Comparison of ENCODE assay signal across 15 cellular contexts in the genomic region with DNA sequence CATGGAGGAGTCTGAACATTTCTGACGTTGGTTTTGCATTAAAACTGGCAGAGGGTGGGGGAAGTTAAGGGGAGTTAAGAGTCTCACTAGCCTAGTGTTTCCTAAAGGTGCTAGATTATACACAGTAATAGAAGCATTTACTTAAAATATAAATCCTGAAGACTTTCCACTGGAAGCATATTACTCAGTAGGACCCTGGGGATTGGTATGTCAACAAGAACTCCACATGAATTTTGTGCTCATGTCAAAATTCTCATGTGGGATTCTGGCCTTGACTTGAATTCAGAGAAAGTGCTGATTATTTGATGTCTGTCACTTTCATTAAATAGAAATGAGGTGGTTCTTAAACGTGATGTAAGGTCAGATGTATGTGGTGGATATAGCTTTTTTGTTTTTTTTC.
DNase-seq lines count a peak whose midpoint lies in the region; ATAC-seq and TF ChIP-seq lines count a peak whose summit lies in the region.
"Had no signal": no experiment of that assay in that cellular context is flagged by ENCODE, and none has a peak within 500 bp of the region (broad histone marks: within the 10 kb centered on the region; RNA-seq: fewer than 3 reads in every experiment).

No MANE protein-coding gene starts in this region.

- H3K36me3 ChIP-seq in GM23248 (ENCODE audit: low read depth) (no peaks in the 10 kb centered on the region), adipocyte (ENCODE audit: control insufficient read depth, insufficient read depth, low read length, severe bottlenecking) (no peaks in the 10 kb centered on the region), testis (ENCODE audit: low read depth, missing control alignments) (no peaks in the 10 kb centered on the region)
- H3K36me3 ChIP-seq: BLaER1 treated with 17β-estradiol and CSF1 and Interleukin-3, amounts not matched to agents 10 nM and 100 nM had no signal

- no peak for ATAC-seq in GM19324 (IDR thresholded peaks at IDR 0.05; ENCODE audit: low FRiP score, unreplicated experiment)
- ATAC-seq: A549, HCT116, HepG2 had no signal

- peaks cover 0 to 1% (median 0%) of the 10 kb centered on the region in 7 donors for H3K9me3 Mint-ChIP-seq in CD14-positive monocyte
- peaks cover 4% of the 10 kb centered on the region for H3K9me3 Mint-ChIP-seq in activated T-helper 2 cell treated with anti-CD3 and anti-CD28 coated beads, Interferon-gamma antibody, Interleukin-2, Interleukin-4, amounts not matched to agents 10 μg/mL and 5 μg/mL and 100 μg/mL, durations not matched to agents 14 hours and 24 hours and 36 hours
- H3K9me3 Mint-ChIP-seq: CD4-positive, alpha-beta T cell had no signal

- H3F3A ChIP-seq in GM23248 (ENCODE audit: insufficient read depth), result peaks cover 39% of the 10 kb centered on the region

- H3K36me3 Mint-ChIP-seq in CD14-positive monocyte, result no peaks in the 10 kb centered on the region
- no peaks in the 10 kb centered on the region for H3K36me3 Mint-ChIP-seq in activated T-helper 2 cell treated with anti-CD3 and anti-CD28 coated beads, Interferon-gamma antibody, Interleukin-2, Interleukin-4, amounts not matched to agents 10 μg/mL and 5 μg/mL and 100 μg/mL, durations not matched to agents 14 hours and 24 hours and 36 hours (ENCODE audit: low read depth)

- no peaks in the 10 kb centered on the region for H3K79me2 ChIP-seq in GM23248 (ENCODE audit: insufficient read depth)

- H3K27me3 ChIP-seq in GM23248 (replicated peaks; ENCODE audit: insufficient read depth), result no peaks in the 10 kb centered on the region
- H3K27me3 ChIP-seq in adipocyte (replicated peaks; ENCODE audit: control insufficient read depth, insufficient read depth, low read length), result no peaks in the 10 kb centered on the region
- H3K27me3 ChIP-seq in testis, result no peaks in the 10 kb centered on the region
- H3K27me3 ChIP-seq: BLaER1 treated with 17β-estradiol and CSF1 and Interleukin-3, amounts not matched to agents 10 nM and 100 nM had no signal

- H3K4me1 ChIP-seq in GM23248 (ENCODE audit: insufficient read depth), result peaks cover 49% of the 10 kb centered on the region
- peaks cover 24% of the 10 kb centered on the region for H3K4me1 ChIP-seq in adipocyte (ENCODE audit: control insufficient read depth, insufficient read depth, low read length)
- no peaks in the 10 kb centered on the region for H3K4me1 ChIP-seq in testis
- H3K4me1 ChIP-seq: A549; BLaER1 treated with 17β-estradiol and CSF1 and Interleukin-3, amounts not matched to agents 10 nM and 100 nM had no signal

- no peak for TF ChIP-seq POLR2A in testis (IDR thresholded peaks at IDR 0.05)

- H3K27me3 Mint-ChIP-seq in CD14-positive monocyte (ENCODE audit: low read depth in 3 of 3), result peaks cover 2 to 5% (median 3%) of the 10 kb centered on the region in 3 donors
- H3K27me3 Mint-ChIP-seq in activated T-helper 2 cell treated with anti-CD3 and anti-CD28 coated beads, Interferon-gamma antibody, Interleukin-2, Interleukin-4, amounts not matched to agents 10 μg/mL and 5 μg/mL and 100 μg/mL, durations not matched to agents 14 hours and 24 hours and 36 hours (ENCODE audit: low read depth), result no peaks in the 10 kb centered on the region
- H3K27me3 Mint-ChIP-seq: CD4-positive, alpha-beta T cell had no signal

- H3K27ac ChIP-seq in GM23248 (peak overlapping the region; percentile 87), testis (no peak overlapping the region)
- H3K27ac ChIP-seq: A549; BLaER1 treated with 17β-estradiol and CSF1 and Interleukin-3, amounts not matched to agents 10 nM and 100 nM had no signal

- TF ChIP-seq CTCF in CD14-positive monocyte (IDR thresholded peaks at IDR 0.05), result no peak
- TF ChIP-seq CTCF in testis (IDR thresholded peaks at IDR 0.05), result no peak

- H3K9ac ChIP-seq in GM23248, result peak overlapping the region; percentile 4; the same call in 1 of the 2 replicates
- peak overlapping the region; percentile 40 for H3K9ac ChIP-seq in adipocyte (ENCODE audit: low read length)
- H3K9ac ChIP-seq: BLaER1 treated with 17β-estradiol and CSF1 and Interleukin-3, amounts not matched to agents 10 nM and 100 nM had no signal

- in situ Hi-C loops in GM23248 (cut with MboI), result no loop called here

- 0 out of 2 replicates have a peak overlapping the region, but pooled peaks have one; percentile 7 for H2AFZ ChIP-seq in GM23248

- H3K9me2 ChIP-seq in GM23248 (ENCODE audit: insufficient read depth), result peaks cover 4% of the 10 kb centered on the region; the same call in 1 of the 2 replicates

- H3K4me3 Mint-ChIP-seq in CD14-positive monocyte, result no peak overlapping the region
- H3K4me3 Mint-ChIP-seq in activated T-helper 2 cell treated with anti-CD3 and anti-CD28 coated beads, Interferon-gamma antibody, Interleukin-2, Interleukin-4, amounts not matched to agents 10 μg/mL and 5 μg/mL and 100 μg/mL, durations not matched to agents 14 hours and 24 hours and 36 hours (ENCODE audit: low read depth), result no peak overlapping the region
- H3K4me3 Mint-ChIP-seq: CD4-positive, alpha-beta T cell had no signal

- H3K4me3 ChIP-seq in GM23248 (no peak overlapping the region), adipocyte (ENCODE audit: low read length) (peak overlapping the region; percentile 34), testis (no peak overlapping the region)
- H3K4me3 ChIP-seq: A549; BLaER1 treated with 17β-estradiol and CSF1 and Interleukin-3, amounts not matched to agents 10 nM and 100 nM had no signal

- peak overlapping the region; percentile 65 for H3K4me2 ChIP-seq in GM23248 (ENCODE audit: unreplicated experiment)
- H3K4me2 ChIP-seq: A549; BLaER1 treated with 17β-estradiol and CSF1 and Interleukin-3, amounts not matched to agents 10 nM and 100 nM had no signal

- 65 to 73% methylated on average over 2 of the region's 2 CpGs for WGBS in GM23248 (ENCODE audit: low coverage in 1 of 2, low lambda C conversion rate in 2 of 2, missing lambda C conversion rate in 2 of 2), 2 experiments
- WGBS in testis, 2 donors, result 79 to 81% methylated on average over 2 of the region's 2 CpGs

- DNase-seq in GM23248 (peak; percentile 34), adipocyte (ENCODE audit: low read depth) (no peak), fibroblast of the conjunctiva (ENCODE audit: low read depth) (peak; percentile 5), smooth muscle cell of the brain vasculature (ENCODE audit: low read depth, low spot score) (peak; percentile 29), CD14-positive monocyte (ENCODE audit: low spot score) (no peak), testis (no peak)
- DNase-seq in activated T-helper 2 cell treated with anti-CD3 and anti-CD28 coated beads, Interferon-gamma antibody, Interleukin-2, Interleukin-4, amounts not matched to agents 10 μg/mL and 5 μg/mL and 100 μg/mL, durations not matched to agents 14 hours and 24 hours and 36 hours (ENCODE audit: low spot score), result no peak
- DNase-seq: Calu3; CD4-positive, alpha-beta T cell; DMS 273 treated with DMSO at 0.1 percent for 48 hours had no signal

- no peaks in the 10 kb centered on the region for H3K9me3 ChIP-seq in GM23248 (ENCODE audit: low read depth)
- H3K9me3 ChIP-seq in adipocyte (ENCODE audit: control insufficient read depth, low read length), result no peaks in the 10 kb centered on the region
- no peaks in the 10 kb centered on the region for H3K9me3 ChIP-seq in testis
- H3K9me3 ChIP-seq: A549; BLaER1 treated with 17β-estradiol and CSF1 and Interleukin-3, amounts not matched to agents 10 nM and 100 nM had no signal

- H3K4me1 Mint-ChIP-seq in CD14-positive monocyte, result no peaks in the 10 kb centered on the region
- H3K4me1 Mint-ChIP-seq in activated T-helper 2 cell treated with anti-CD3 and anti-CD28 coated beads, Interferon-gamma antibody, Interleukin-2, Interleukin-4, amounts not matched to agents 10 μg/mL and 5 μg/mL and 100 μg/mL, durations not matched to agents 14 hours and 24 hours and 36 hours (ENCODE audit: low read depth), result no peaks in the 10 kb centered on the region

- no peak overlapping the region for H3K27ac Mint-ChIP-seq in CD14-positive monocyte
- no peak overlapping the region for H3K27ac Mint-ChIP-seq in activated T-helper 2 cell treated with anti-CD3 and anti-CD28 coated beads, Interferon-gamma antibody, Interleukin-2, Interleukin-4, amounts not matched to agents 10 μg/mL and 5 μg/mL and 100 μg/mL, durations not matched to agents 14 hours and 24 hours and 36 hours
- H3K27ac Mint-ChIP-seq: CD4-positive, alpha-beta T cell had no signal

- no peaks in the 10 kb centered on the region for H4K20me1 ChIP-seq in GM23248 (ENCODE audit: insufficient read depth)
- H4K20me1 ChIP-seq: BLaER1 treated with 17β-estradiol and CSF1 and Interleukin-3, amounts not matched to agents 10 nM and 100 nM had no signal

- intact Hi-C loops in CD14-positive monocyte (cut with micrococcal nuclease) (no loop called here), testis (cut with DNase I; ENCODE audit: low total_unique reads) (no loop called here)
- intact Hi-C loops in activated T-helper 2 cell treated with anti-CD3 and anti-CD28 coated beads, Interferon-gamma antibody, Interleukin-2, Interleukin-4, amounts not matched to agents 10 μg/mL and 5 μg/mL and 100 μg/mL, durations not matched to agents 14 hours and 24 hours and 36 hours (cut with micrococcal nuclease), result no loop called here

Comparison
In these comparisons a context has a peak if more than half of its experiments do, and no peak if none do; other contexts are left out.
1. DNase-seq: peak in GM23248 (single experiment), fibroblast of the conjunctiva (single experiment) and smooth muscle cell of the brain vasculature (single experiment); none in adipocyte (single experiment), CD14-positive monocyte (single experiment), testis (single experiment) and activated T-helper 2 cell treated with anti-CD3 and anti-CD28 coated beads, Interferon-gamma antibody, Interleukin-2, Interleukin-4, amounts not matched to agents 10 μg/mL and 5 μg/mL and 100 μg/mL, durations not matched to agents 14 hours and 24 hours and 36 hours (single experiment).